Comparison of ENCODE assay signal across 8 cellular contexts in the genomic region with DNA sequence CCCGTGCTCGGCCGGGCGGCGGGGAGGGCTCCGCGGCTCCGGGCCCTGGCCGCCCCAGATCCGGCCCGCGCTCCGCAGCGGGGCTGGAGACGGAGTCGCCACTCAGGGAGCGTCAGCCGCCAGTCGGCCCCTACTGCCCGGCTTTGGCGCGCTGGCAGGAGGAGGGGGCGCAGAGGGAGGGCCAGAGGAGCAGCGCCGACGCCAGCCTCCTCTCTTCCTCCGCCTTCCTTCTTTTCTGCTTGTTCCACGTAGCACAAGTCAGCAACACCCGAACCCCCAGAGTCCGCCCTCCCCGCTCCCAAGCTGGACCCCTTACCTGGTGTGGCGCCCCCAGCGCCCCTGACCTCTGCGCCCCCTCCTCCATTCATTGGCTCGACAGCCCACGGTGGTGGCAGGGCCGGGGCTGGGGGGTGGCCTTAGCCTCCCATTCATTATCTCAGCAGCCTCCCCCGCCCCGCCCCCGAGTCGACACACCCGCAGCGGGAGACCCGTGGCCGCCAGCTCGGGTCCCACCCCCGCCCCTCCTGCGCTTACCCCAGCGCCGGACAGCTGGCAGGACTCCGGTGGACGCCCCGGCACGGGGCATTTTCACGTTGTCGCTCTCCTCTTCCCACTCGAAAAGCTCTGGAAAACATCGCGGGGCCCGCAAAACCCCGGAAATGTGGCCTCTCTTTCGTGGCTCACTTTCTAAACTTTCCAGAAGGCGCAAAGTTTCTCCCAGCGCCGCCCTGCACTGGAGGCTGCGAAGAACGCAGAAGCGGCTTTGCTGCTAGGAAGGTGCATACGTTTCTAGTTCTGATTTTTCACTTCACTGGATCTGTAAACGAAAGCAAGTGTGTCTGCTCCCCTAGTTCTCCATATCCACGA.
DNase-seq lines count a peak whose midpoint lies in the region; ATAC-seq and TF ChIP-seq lines count a peak whose summit lies in the region.

Gene LPAR1 (minus strand): TSS at position 135 of the 867 bp plus-strand sequence. CDS start 66,353 bp downstream, outside the sequence.

- peaks cover 20% of the 10 kb centered on the region for H3K27me3 ChIP-seq in HL-60 (ENCODE audit: insufficient read depth, poor library complexity, severe bottlenecking)

- no peaks in the 10 kb centered on the region for H3K9me3 ChIP-seq in iPS-18c (ENCODE audit: control insufficient read depth, insufficient read depth, low read length)

- H3K27ac ChIP-seq in HL-60 (replicated peaks), result no peak within 1 kb of the TSS

- ATAC-seq in GM18511 (IDR thresholded peaks at IDR 0.05; ENCODE audit: unreplicated experiment), result peak; percentile 22
- no peak for ATAC-seq in activated CD4-positive, CD25-positive, alpha-beta regulatory T cell treated with anti-CD3 and anti-CD28 coated beads, Interleukin-2, amount 50 U/mL, for 24 hours

- H3K4me3 ChIP-seq in HL-60 (replicated peaks; ENCODE audit: insufficient read depth, low read length), result peak within 1 kb of the TSS; percentile 51
- H3K4me3 ChIP-seq in astrocyte of the spinal cord (ENCODE audit: low read depth, low read length), result peak within 1 kb of the TSS; percentile 79
- peak within 1 kb of the TSS; percentile 69 for H3K4me3 ChIP-seq in iPS-18c (ENCODE audit: insufficient read depth, low read depth, low read length)
- H3K4me3 ChIP-seq in retinal pigment epithelial cell (ENCODE audit: low read length), result peak within 1 kb of the TSS; percentile 59

- in situ Hi-C loops in astrocyte of the spinal cord (cut with HindIII; ENCODE audit: low sequenced_read_pairs), result no loop called here

- TF ChIP-seq CTCF in HL-60 (IDR thresholded peaks at IDR 0.05; ENCODE audit: insufficient read depth, low read length), result no peak
- TF ChIP-seq CTCF in astrocyte of the spinal cord (IDR thresholded peaks at IDR 0.05; ENCODE audit: low read depth, low read length), result no peak
- TF ChIP-seq CTCF in retinal pigment epithelial cell (conservative IDR thresholded peaks at IDR 0.05; ENCODE audit: low read depth, low read length), result no peak

- no peak for DNase-seq in HL-60 (ENCODE audit: low read depth in 1 of 2, low spot score in 1 of 2)
- DNase-seq in astrocyte of the spinal cord (ENCODE audit: low read depth, low spot score), result peak; percentile 78
- no peak for DNase-seq in retinal pigment epithelial cell (ENCODE audit: low read depth)
- DNase-seq in RKO (ENCODE audit: low spot score), result no peak
- DNase-seq in NCI-H187 treated with DMSO at 0.1 percent for 48 hours (lab: John Stamatoyannopoulos, UW), result no peak
